ENCODE assay signal across 15 cellular contexts in the genomic region with DNA sequence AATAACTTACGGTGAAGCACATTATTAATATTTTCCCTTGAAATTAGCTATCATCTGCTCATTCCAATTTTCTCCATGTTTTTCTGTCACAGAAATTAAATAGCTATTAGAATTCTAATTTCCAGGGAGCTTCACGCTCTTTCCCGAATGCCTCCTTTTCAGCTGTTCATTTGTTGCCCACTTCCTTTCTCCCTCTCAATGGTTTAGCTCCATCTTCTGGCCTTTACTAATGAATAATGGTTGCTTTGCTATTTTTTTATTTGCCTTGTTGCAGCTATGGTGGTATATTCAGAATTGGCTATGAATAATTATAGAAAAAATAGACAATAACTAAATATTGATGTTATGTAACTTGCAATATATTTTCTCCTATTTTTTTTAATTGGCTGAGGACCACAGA.
A peak's percentile ranks its signal among the peaks of the same experiment; 100 is the strongest.
DNase-seq lines count a peak whose midpoint lies in the region; ATAC-seq and TF ChIP-seq lines count a peak whose summit lies in the region.
"Had no signal": no experiment of that assay in that cellular context is flagged by ENCODE, and none has a peak within 500 bp of the region (broad histone marks: within the 10 kb centered on the region; RNA-seq: fewer than 3 reads in every experiment).

No MANE protein-coding gene starts in this region.

- no peaks in the 10 kb centered on the region for H3K36me3 ChIP-seq in HCT116 (ENCODE audit: control insufficient read depth in 1 of 2, insufficient read depth in 2 of 2, low read length in 2 of 2)
- H3K36me3 ChIP-seq in mesendoderm (ENCODE audit: control insufficient read depth, insufficient read depth, low read length), result no peaks in the 10 kb centered on the region
- H3K36me3 ChIP-seq: heart left ventricle, suprapubic skin had no signal

- no peak for TF ChIP-seq CTCF in HCT116 (IDR thresholded peaks at IDR 0.05 in 2 of 3, conservative IDR thresholded peaks at IDR 0.05 in 1 of 3; ENCODE audit: borderline replicate concordance in 1 of 3, insufficient read depth in 1 of 3, low read depth in 2 of 3, low read length in 2 of 3)

- H3K4me1 Mint-ChIP-seq in T-cell, result no peaks in the 10 kb centered on the region

- CTCF ChIA-PET in HCT116 (lab: Charles Lee), result no interaction called here
- CTCF ChIA-PET in T-cell (lab: Charles Lee), result no interaction called here

- intact Hi-C loops in HCT116 (cut with micrococcal nuclease), result no loop called here

- H3K4me2 ChIP-seq in HCT116 (ENCODE audit: low read length) (no peak overlapping the region), mesendoderm (ENCODE audit: low read length) (no peak overlapping the region)

- H3K27me3 ChIP-seq in HCT116 (ENCODE audit: insufficient read depth, low read length) (no peaks in the 10 kb centered on the region), mesendoderm (ENCODE audit: insufficient read depth, low read length, poor library complexity) (no peaks in the 10 kb centered on the region)
- H3K27me3 ChIP-seq: suprapubic skin had no signal

- H2BK15ac ChIP-seq in mesendoderm (replicated peaks; ENCODE audit: low read depth), result no peak overlapping the region

- peak; percentile 12 for DNase-seq in AG20443 (ENCODE audit: low spot score)
- no peak for DNase-seq in HCT116 (ENCODE audit: low read depth, low spot score)
- DNase-seq in cerebellar cortex (ENCODE audit: low spot score), result peak; percentile 43
- DNase-seq in mesendoderm, result peak; percentile 10
- no peak for DNase-seq in OCI-M2 (lab: John Stamatoyannopoulos, UW; ENCODE audit: unreplicated experiment)
- DNase-seq in T-cell, result no peak
- DNase-seq in NCI-H2196 treated with DMSO at 0.1 percent for 48 hours (lab: John Stamatoyannopoulos, UW; ENCODE audit: unreplicated experiment), result no peak
- DNase-seq: activated T-cell treated with anti-CD3 and anti-CD28 coated beads, Interleukin-2, amount 50 U/mL, for 1 hour; heart left ventricle; NCI-H1048; posterior cingulate gyrus had no signal

- no peaks in the 10 kb centered on the region for H3K79me1 ChIP-seq in mesendoderm (ENCODE audit: low read length)

- H3K4me3 ChIP-seq in HCT116 (replicated peaks in 1 of 2; ENCODE audit: low read depth in 1 of 2, low read length in 2 of 2), result no peak overlapping the region
- no peak overlapping the region for H3K4me3 ChIP-seq in mesendoderm (ENCODE audit: low read length)
- H3K4me3 ChIP-seq: heart left ventricle, suprapubic skin had no signal

- no peak overlapping the region for H2BK120ac ChIP-seq in mesendoderm (ENCODE audit: low read depth, low read length)

- H3K23ac ChIP-seq in mesendoderm (ENCODE audit: low read length), result no peak overlapping the region

- no peak overlapping the region for H3K4ac ChIP-seq in mesendoderm (ENCODE audit: low read depth, low read length)

- no peaks in the 10 kb centered on the region for H3K27me3 Mint-ChIP-seq in T-cell
- H3K27me3 Mint-ChIP-seq: activated naive CD8-positive, alpha-beta T cell had no signal

- no peak overlapping the region for H4K5ac ChIP-seq in mesendoderm (ENCODE audit: low read length)

- ATAC-seq in HCT116, result no peak
- no peak for ATAC-seq in T-cell (replicated peaks in 1 of 4)
- ATAC-seq in HG02885 (IDR thresholded peaks at IDR 0.05; ENCODE audit: poor library complexity, unreplicated experiment), result no peak
- ATAC-seq: heart left ventricle had no signal

- H2BK5ac ChIP-seq in mesendoderm (ENCODE audit: low read length), result no peak overlapping the region

- H3K9ac ChIP-seq in HCT116 (ENCODE audit: low read length), result no peak overlapping the region
- H3K9ac ChIP-seq in mesendoderm (ENCODE audit: low read length), result no peak overlapping the region

- TF ChIP-seq POLR2A in HCT116 (IDR thresholded peaks at IDR 0.05; ENCODE audit: borderline replicate concordance, extremely low read depth, insufficient read depth, insufficient read length), result no peak

- H3K4me3 Mint-ChIP-seq in T-cell, result no peak overlapping the region
- H3K4me3 Mint-ChIP-seq: activated naive CD8-positive, alpha-beta T cell; T-helper 1 cell treated with Interleukin-12 subunit alpha and Interleukin-12 subunit beta and Interleukin-4 antibody, amounts not matched to agents 30 μg/mL and 1 μg/mL, for 36 hours had no signal

- no peak overlapping the region for H3K56ac ChIP-seq in mesendoderm (ENCODE audit: low read length)

- H3K79me2 ChIP-seq in HCT116 (ENCODE audit: insufficient read depth, low read length) (no peaks in the 10 kb centered on the region), mesendoderm (ENCODE audit: control insufficient read depth, insufficient read depth, low read length) (no peaks in the 10 kb centered on the region)

- POLR2A ChIA-PET in HCT116 (lab: Charles Lee), result no interaction called here
- POLR2A ChIA-PET in T-cell (lab: Charles Lee), result no interaction called here

- whole genome bisulfite sequencing in mesendoderm (ENCODE audit: extremely low coverage, insufficient coverage, low lambda C conversion rate), result no CpG with 5 or more reads among the region's 3 CpGs

- RAD21 ChIA-PET in HCT116 (lab: Charles Lee; ENCODE audit: low non-redundant PET in 1 of 2, low total read pairs in 2 of 2, uncharacterized antibody in 2 of 2, unreplicated experiment in 2 of 2), result no interaction called here

- TF ChIP-seq RAD21 in HCT116 (IDR thresholded peaks at IDR 0.05; ENCODE audit: low read depth), result peak; percentile 30; the same call in 1 of the 2 replicates

- H2AK5ac ChIP-seq in mesendoderm (ENCODE audit: low read length), result no peak overlapping the region

- H3K18ac ChIP-seq in mesendoderm (ENCODE audit: low read length), result no peak overlapping the region

- no peak overlapping the region for H3K27ac Mint-ChIP-seq in T-cell
- H3K27ac Mint-ChIP-seq: activated naive CD8-positive, alpha-beta T cell; T-helper 1 cell treated with Interleukin-12 subunit alpha and Interleukin-12 subunit beta and Interleukin-4 antibody, amounts not matched to agents 30 μg/mL and 1 μg/mL, for 36 hours had no signal

- BruUV-seq in HCT116 (replicated peaks; lab: Mats Ljungman, UMichigan), result no TSS peak

- peaks cover 0 to 4% (median 3%) of the 10 kb centered on the region in 3 donors for H3K9me3 Mint-ChIP-seq in T-cell
- H3K9me3 Mint-ChIP-seq: T-helper 1 cell treated with Interleukin-12 subunit alpha and Interleukin-12 subunit beta and Interleukin-4 antibody, amounts not matched to agents 30 μg/mL and 1 μg/mL, for 36 hours had no signal

- H3K9me2 ChIP-seq in HCT116 (ENCODE audit: insufficient read depth), result no peaks in the 10 kb centered on the region

- H3K36me3 Mint-ChIP-seq in T-cell, result no peaks in the 10 kb centered on the region
- H3K36me3 Mint-ChIP-seq: activated naive CD8-positive, alpha-beta T cell had no signal

- no peaks in the 10 kb centered on the region for H4K20me1 ChIP-seq in HCT116 (ENCODE audit: insufficient read depth)

- H2AFZ ChIP-seq in HCT116 (ENCODE audit: low read depth, low read length, poor library complexity, severe bottlenecking), result no peak overlapping the region

- H3K27ac ChIP-seq in HCT116 (ENCODE audit: low read depth, low read length) (no peak overlapping the region), mesendoderm (ENCODE audit: low read depth, low read length) (no peak overlapping the region)
- H3K27ac ChIP-seq: heart left ventricle, suprapubic skin had no signal

- no peak overlapping the region for H4K8ac ChIP-seq in mesendoderm (ENCODE audit: low read depth, low read length)

- H3K4me1 ChIP-seq in HCT116 (ENCODE audit: control insufficient read depth in 1 of 2, insufficient read depth in 2 of 2, low read length in 2 of 2) (no peaks in the 10 kb centered on the region), mesendoderm (ENCODE audit: control insufficient read depth, low read depth, low read length) (no peaks in the 10 kb centered on the region)
- H3K4me1 ChIP-seq: heart left ventricle, suprapubic skin had no signal

- no peaks in the 10 kb centered on the region for H3K9me3 ChIP-seq in HCT116 (ENCODE audit: control insufficient read depth in 1 of 2, insufficient read depth in 1 of 2, low read depth in 1 of 2, low read length in 2 of 2)
- H3K9me3 ChIP-seq: heart left ventricle, suprapubic skin had no signal

TF ChIP-seq in HCT116, 20 proteins besides CTCF, POLR2A, EP300 and RAD21 (continues in another document):
- TF ChIP-seq, protein P1, sequence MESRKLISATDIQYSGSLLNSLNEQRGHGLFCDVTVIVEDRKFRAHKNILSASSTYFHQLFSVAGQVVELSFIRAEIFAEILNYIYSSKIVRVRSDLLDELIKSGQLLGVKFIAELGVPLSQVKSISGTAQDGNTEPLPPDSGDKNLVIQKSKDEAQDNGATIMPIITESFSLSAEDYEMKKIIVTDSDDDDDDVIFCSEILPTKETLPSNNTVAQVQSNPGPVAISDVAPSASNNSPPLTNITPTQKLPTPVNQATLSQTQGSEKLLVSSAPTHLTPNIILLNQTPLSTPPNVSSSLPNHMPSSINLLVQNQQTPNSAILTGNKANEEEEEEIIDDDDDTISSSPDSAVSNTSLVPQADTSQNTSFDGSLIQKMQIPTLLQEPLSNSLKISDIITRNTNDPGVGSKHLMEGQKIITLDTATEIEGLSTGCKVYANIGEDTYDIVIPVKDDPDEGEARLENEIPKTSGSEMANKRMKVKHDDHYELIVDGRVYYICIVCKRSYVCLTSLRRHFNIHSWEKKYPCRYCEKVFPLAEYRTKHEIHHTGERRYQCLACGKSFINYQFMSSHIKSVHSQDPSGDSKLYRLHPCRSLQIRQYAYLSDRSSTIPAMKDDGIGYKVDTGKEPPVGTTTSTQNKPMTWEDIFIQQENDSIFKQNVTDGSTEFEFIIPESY (IDR thresholded peaks at IDR 0.05; ENCODE audit: extremely low read depth, insufficient replicate concordance, low read length), result no peak
- TF ChIP-seq, protein P2, sequence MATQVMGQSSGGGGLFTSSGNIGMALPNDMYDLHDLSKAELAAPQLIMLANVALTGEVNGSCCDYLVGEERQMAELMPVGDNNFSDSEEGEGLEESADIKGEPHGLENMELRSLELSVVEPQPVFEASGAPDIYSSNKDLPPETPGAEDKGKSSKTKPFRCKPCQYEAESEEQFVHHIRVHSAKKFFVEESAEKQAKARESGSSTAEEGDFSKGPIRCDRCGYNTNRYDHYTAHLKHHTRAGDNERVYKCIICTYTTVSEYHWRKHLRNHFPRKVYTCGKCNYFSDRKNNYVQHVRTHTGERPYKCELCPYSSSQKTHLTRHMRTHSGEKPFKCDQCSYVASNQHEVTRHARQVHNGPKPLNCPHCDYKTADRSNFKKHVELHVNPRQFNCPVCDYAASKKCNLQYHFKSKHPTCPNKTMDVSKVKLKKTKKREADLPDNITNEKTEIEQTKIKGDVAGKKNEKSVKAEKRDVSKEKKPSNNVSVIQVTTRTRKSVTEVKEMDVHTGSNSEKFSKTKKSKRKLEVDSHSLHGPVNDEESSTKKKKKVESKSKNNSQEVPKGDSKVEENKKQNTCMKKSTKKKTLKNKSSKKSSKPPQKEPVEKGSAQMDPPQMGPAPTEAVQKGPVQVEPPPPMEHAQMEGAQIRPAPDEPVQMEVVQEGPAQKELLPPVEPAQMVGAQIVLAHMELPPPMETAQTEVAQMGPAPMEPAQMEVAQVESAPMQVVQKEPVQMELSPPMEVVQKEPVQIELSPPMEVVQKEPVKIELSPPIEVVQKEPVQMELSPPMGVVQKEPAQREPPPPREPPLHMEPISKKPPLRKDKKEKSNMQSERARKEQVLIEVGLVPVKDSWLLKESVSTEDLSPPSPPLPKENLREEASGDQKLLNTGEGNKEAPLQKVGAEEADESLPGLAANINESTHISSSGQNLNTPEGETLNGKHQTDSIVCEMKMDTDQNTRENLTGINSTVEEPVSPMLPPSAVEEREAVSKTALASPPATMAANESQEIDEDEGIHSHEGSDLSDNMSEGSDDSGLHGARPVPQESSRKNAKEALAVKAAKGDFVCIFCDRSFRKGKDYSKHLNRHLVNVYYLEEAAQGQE (IDR thresholded peaks at IDR 0.05; ENCODE audit: low read depth), result no peak

Comparison
In these comparisons a context has a peak if more than half of its experiments do, and no peak if none do; other contexts are left out.
1. DNase-seq: peak in AG20443 (single experiment), cerebellar cortex (single experiment) and mesendoderm (single experiment); none in HCT116 (single experiment), OCI-M2 (single experiment), T-cell (0 of 34) and NCI-H2196 treated with DMSO at 0.1 percent for 48 hours (single experiment).